27 cellular contexts compared by ENCODE assay signal in the genomic region with DNA sequence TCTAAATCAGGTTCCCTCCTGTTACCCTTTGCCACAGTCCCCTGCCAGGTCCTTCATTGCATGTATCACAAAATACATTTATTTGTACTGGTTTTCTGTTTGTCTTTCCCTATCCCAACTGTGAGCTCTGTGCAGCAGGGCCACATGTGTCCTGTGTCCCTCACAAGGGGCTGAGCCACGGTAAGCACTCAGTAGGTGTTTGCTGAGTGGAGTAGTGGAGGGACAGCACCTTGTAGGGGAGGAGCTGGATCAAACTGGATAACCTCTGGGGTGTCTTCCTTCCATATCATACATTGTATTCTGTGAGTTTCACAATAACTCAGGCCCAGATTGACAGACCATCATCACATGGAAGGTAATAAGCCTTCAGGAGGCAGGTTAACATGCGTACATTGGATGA. TPM values are rescaled to one million over a fixed set of nuclear protein-coding genes. Genes with fewer than 3 reads are reported as not detected.
DNase-seq lines count a peak whose midpoint lies in the region; ATAC-seq and TF ChIP-seq lines count a peak whose summit lies in the region.
"Had no signal": no experiment of that assay in that cellular context is flagged by ENCODE, and none has a peak within 500 bp of the region (broad histone marks: within the 10 kb centered on the region; RNA-seq: fewer than 3 reads in every experiment).

No MANE protein-coding gene starts in this region.

- H3K4me1 Mint-ChIP-seq in stimulated activated naive CD8-positive, alpha-beta T cell treated with anti-CD3 and anti-CD28 coated beads, Interleukin-15, Interleukin-2, amounts not matched to agents 100 ng/mL and 50 ng/mL, for 24 hours (ENCODE audit: low read depth), result peaks cover 32% of the 10 kb centered on the region
- H3K4me1 Mint-ChIP-seq in stimulated activated naive CD8-positive, alpha-beta T cell treated with anti-CD3 and anti-CD28 coated beads, Interleukin-15, amount 100 ng/mL, for 72 hours, result peaks cover 58% of the 10 kb centered on the region
- H3K4me1 Mint-ChIP-seq in activated T-helper 2 cell treated with anti-CD3 and anti-CD28 coated beads, Interferon-gamma antibody, Interleukin-2, Interleukin-4, amounts not matched to agents 10 μg/mL and 5 μg/mL and 100 μg/mL, durations not matched to agents 14 hours and 24 hours and 36 hours (ENCODE audit: low read depth), result peaks cover 25% of the 10 kb centered on the region
- H3K4me1 Mint-ChIP-seq in natural killer cell, result peaks cover 52 to 63% of the 10 kb centered on the region in 2 donors
- H3K4me1 Mint-ChIP-seq in T-helper 2 cell treated with Interferon-gamma antibody and Interleukin-4, amounts not matched to agents 5 μg/mL and 100 μg/mL, for 36 hours (ENCODE audit: low read depth), result peaks cover 7% of the 10 kb centered on the region

- no peak for DNase-seq in stimulated activated naive CD8-positive, alpha-beta T cell treated with anti-CD3 and anti-CD28 coated beads, Interleukin-15, amount 100 ng/mL, for 72 hours
- DNase-seq in activated T-helper 2 cell treated with anti-CD3 and anti-CD28 coated beads, Interferon-gamma antibody, Interleukin-2, Interleukin-4, amounts not matched to agents 10 μg/mL and 5 μg/mL and 100 μg/mL, durations not matched to agents 14 hours and 24 hours and 36 hours (ENCODE audit: low spot score), result no peak
- DNase-seq in natural killer cell, result no peak
- no peak for DNase-seq in NCI-H510A (lab: John Stamatoyannopoulos, UW)
- DNase-seq in T-helper 2 cell treated with Interferon-gamma antibody and Interleukin-4, amounts not matched to agents 5 μg/mL and 100 μg/mL, for 36 hours (ENCODE audit: low spot score), result no peak
- DNase-seq in H7, result no peak
- DNase-seq: activated naive CD4-positive, alpha-beta T cell treated with anti-CD3 and anti-CD28 coated beads for 36 hours; activated T-cell treated with anti-CD3 and anti-CD28 coated beads, Interleukin-2, amount 50 U/mL, for 48 hours; aorta; BE2C; effector CD4-positive, alpha-beta T cell; hippocampal formation; left cardiac atrium; NCI-H1048; NCI-H1694; NCI-H446 treated with DMSO at 0.1 percent for 48 hours; NCI-H82; ovary; stimulated activated naive CD8-positive, alpha-beta T cell treated with anti-CD3 and anti-CD28 coated beads, Interleukin-15, Interleukin-2, amounts not matched to agents 100 U/mL and 50 U/mL, for 24 hours had no signal

- intact Hi-C loops in activated T-helper 2 cell treated with anti-CD3 and anti-CD28 coated beads, Interferon-gamma antibody, Interleukin-2, Interleukin-4, amounts not matched to agents 10 μg/mL and 5 μg/mL and 100 μg/mL, durations not matched to agents 14 hours and 24 hours and 36 hours (cut with micrococcal nuclease), result no loop called here
- intact Hi-C loops in natural killer cell (cut with micrococcal nuclease), result no loop called here

- H3K4me3 Mint-ChIP-seq in stimulated activated naive CD8-positive, alpha-beta T cell treated with anti-CD3 and anti-CD28 coated beads, Interleukin-15, Interleukin-2, amounts not matched to agents 100 ng/mL and 50 ng/mL, for 24 hours, result no peak overlapping the region
- H3K4me3 Mint-ChIP-seq in stimulated activated naive CD8-positive, alpha-beta T cell treated with anti-CD3 and anti-CD28 coated beads, Interleukin-15, amount 100 ng/mL, for 72 hours, result no peak overlapping the region
- no peak overlapping the region for H3K4me3 Mint-ChIP-seq in activated T-helper 2 cell treated with anti-CD3 and anti-CD28 coated beads, Interferon-gamma antibody, Interleukin-2, Interleukin-4, amounts not matched to agents 10 μg/mL and 5 μg/mL and 100 μg/mL, durations not matched to agents 14 hours and 24 hours and 36 hours (ENCODE audit: low read depth)
- no peak overlapping the region for H3K4me3 Mint-ChIP-seq in natural killer cell
- H3K4me3 Mint-ChIP-seq in T-helper 2 cell treated with Interferon-gamma antibody and Interleukin-4, amounts not matched to agents 5 μg/mL and 100 μg/mL, for 36 hours, result no peak overlapping the region
- H3K4me3 Mint-ChIP-seq: activated naive CD4-positive, alpha-beta T cell treated with anti-CD3 and anti-CD28 coated beads for 36 hours; IgD-negative memory B cell; nephron had no signal

- ATAC-seq in stimulated activated naive CD8-positive, alpha-beta T cell treated with anti-CD3 and anti-CD28 coated beads, Interleukin-15, amount 100 ng/mL, for 72 hours, result no peak
- no peak for ATAC-seq in natural killer cell
- ATAC-seq: gastroesophageal sphincter; GM12878; left cardiac atrium; stimulated activated naive CD8-positive, alpha-beta T cell treated with anti-CD3 and anti-CD28 coated beads, Interleukin-15, Interleukin-2, amounts not matched to agents 100 U/mL and 50 U/mL, for 24 hours had no signal

- no peak for TF ChIP-seq CTCF in natural killer cell (IDR thresholded peaks at IDR 0.05)

- no peak overlapping the region for H3K4me3 ChIP-seq in H7 (ENCODE audit: insufficient read depth, low read depth, low read length)
- H3K4me3 ChIP-seq: gastroesophageal sphincter, GM12878, lung, ovary, vagina had no signal

- no peaks in the 10 kb centered on the region for H3K27me3 ChIP-seq in H7 (ENCODE audit: control insufficient read depth, insufficient read depth, low read length)
- H3K27me3 ChIP-seq: BE2C, gastroesophageal sphincter, ovary, vagina had no signal

- H3K27ac Mint-ChIP-seq in stimulated activated naive CD8-positive, alpha-beta T cell treated with anti-CD3 and anti-CD28 coated beads, Interleukin-15, Interleukin-2, amounts not matched to agents 100 ng/mL and 50 ng/mL, for 24 hours, result peak overlapping the region; percentile 68
- H3K27ac Mint-ChIP-seq in stimulated activated naive CD8-positive, alpha-beta T cell treated with anti-CD3 and anti-CD28 coated beads, Interleukin-15, amount 100 ng/mL, for 72 hours, result peak overlapping the region in 1 of 2 donors; percentile 88
- H3K27ac Mint-ChIP-seq in activated T-helper 2 cell treated with anti-CD3 and anti-CD28 coated beads, Interferon-gamma antibody, Interleukin-2, Interleukin-4, amounts not matched to agents 10 μg/mL and 5 μg/mL and 100 μg/mL, durations not matched to agents 14 hours and 24 hours and 36 hours, result peak overlapping the region; percentile 60
- H3K27ac Mint-ChIP-seq in natural killer cell, result peak overlapping the region; percentile 67 to 71
- no peak overlapping the region for H3K27ac Mint-ChIP-seq in T-helper 2 cell treated with Interferon-gamma antibody and Interleukin-4, amounts not matched to agents 5 μg/mL and 100 μg/mL, for 36 hours
- H3K27ac Mint-ChIP-seq: activated naive CD4-positive, alpha-beta T cell treated with anti-CD3 and anti-CD28 coated beads for 36 hours; nephron had no signal

- no peaks in the 10 kb centered on the region for H3K27me3 Mint-ChIP-seq in stimulated activated naive CD8-positive, alpha-beta T cell treated with anti-CD3 and anti-CD28 coated beads, Interleukin-15, Interleukin-2, amounts not matched to agents 100 ng/mL and 50 ng/mL, for 24 hours
- no peaks in the 10 kb centered on the region for H3K27me3 Mint-ChIP-seq in stimulated activated naive CD8-positive, alpha-beta T cell treated with anti-CD3 and anti-CD28 coated beads, Interleukin-15, amount 100 ng/mL, for 72 hours
- no peaks in the 10 kb centered on the region for H3K27me3 Mint-ChIP-seq in activated T-helper 2 cell treated with anti-CD3 and anti-CD28 coated beads, Interferon-gamma antibody, Interleukin-2, Interleukin-4, amounts not matched to agents 10 μg/mL and 5 μg/mL and 100 μg/mL, durations not matched to agents 14 hours and 24 hours and 36 hours (ENCODE audit: low read depth)
- no peaks in the 10 kb centered on the region for H3K27me3 Mint-ChIP-seq in natural killer cell (ENCODE audit: low read depth in 2 of 2)
- H3K27me3 Mint-ChIP-seq in T-helper 2 cell treated with Interferon-gamma antibody and Interleukin-4, amounts not matched to agents 5 μg/mL and 100 μg/mL, for 36 hours (ENCODE audit: low read depth), result no peaks in the 10 kb centered on the region
- H3K27me3 Mint-ChIP-seq: IgD-negative memory B cell had no signal

- H3K9me3 Mint-ChIP-seq in stimulated activated naive CD8-positive, alpha-beta T cell treated with anti-CD3 and anti-CD28 coated beads, Interleukin-15, Interleukin-2, amounts not matched to agents 100 ng/mL and 50 ng/mL, for 24 hours, result no peaks in the 10 kb centered on the region
- H3K9me3 Mint-ChIP-seq in stimulated activated naive CD8-positive, alpha-beta T cell treated with anti-CD3 and anti-CD28 coated beads, Interleukin-15, amount 100 ng/mL, for 72 hours, result no peaks in the 10 kb centered on the region
- H3K9me3 Mint-ChIP-seq in activated T-helper 2 cell treated with anti-CD3 and anti-CD28 coated beads, Interferon-gamma antibody, Interleukin-2, Interleukin-4, amounts not matched to agents 10 μg/mL and 5 μg/mL and 100 μg/mL, durations not matched to agents 14 hours and 24 hours and 36 hours, result no peaks in the 10 kb centered on the region
- no peaks in the 10 kb centered on the region for H3K9me3 Mint-ChIP-seq in natural killer cell
- H3K9me3 Mint-ChIP-seq in T-helper 2 cell treated with Interferon-gamma antibody and Interleukin-4, amounts not matched to agents 5 μg/mL and 100 μg/mL, for 36 hours, result no peaks in the 10 kb centered on the region
- H3K9me3 Mint-ChIP-seq: activated naive CD4-positive, alpha-beta T cell treated with anti-CD3 and anti-CD28 coated beads for 36 hours; IgD-negative memory B cell; nephron had no signal

- H3K36me3 ChIP-seq in H7 (replicated peaks; ENCODE audit: control insufficient read depth, insufficient read depth, low read length), result no peaks in the 10 kb centered on the region
- H3K36me3 ChIP-seq: BE2C, gastroesophageal sphincter, ovary, vagina had no signal

- H3K36me3 Mint-ChIP-seq in stimulated activated naive CD8-positive, alpha-beta T cell treated with anti-CD3 and anti-CD28 coated beads, Interleukin-15, Interleukin-2, amounts not matched to agents 100 ng/mL and 50 ng/mL, for 24 hours (ENCODE audit: low read depth), result peaks cover 62% of the 10 kb centered on the region
- peaks cover 92% of the 10 kb centered on the region for H3K36me3 Mint-ChIP-seq in activated T-helper 2 cell treated with anti-CD3 and anti-CD28 coated beads, Interferon-gamma antibody, Interleukin-2, Interleukin-4, amounts not matched to agents 10 μg/mL and 5 μg/mL and 100 μg/mL, durations not matched to agents 14 hours and 24 hours and 36 hours (ENCODE audit: low read depth)
- peaks cover 32% of the 10 kb centered on the region for H3K36me3 Mint-ChIP-seq in natural killer cell
- peaks cover 68% of the 10 kb centered on the region for H3K36me3 Mint-ChIP-seq in T-helper 2 cell treated with Interferon-gamma antibody and Interleukin-4, amounts not matched to agents 5 μg/mL and 100 μg/mL, for 36 hours (ENCODE audit: low read depth)

RNA-seq across cellular contexts. Expression of a gene that starts 25.9 kb away (rescaled TPM):
- total RNA-seq in activated T-helper 2 cell treated with anti-CD3 and anti-CD28 coated beads, Interferon-gamma antibody, Interleukin-2, Interleukin-4, amounts not matched to agents 10 μg/mL and 5 μg/mL and 100 μg/mL, durations not matched to agents 14 hours and 24 hours and 36 hours, result 36.6 and 36.7 TPM in 2 replicates
- total RNA-seq in natural killer cell, result 10 to 100 TPM; 64.9 to 83.3 (median 78.2) TPM
- 0.03 TPM in 1 of 2 replicates, not detected in the other for total RNA-seq in H7 (2014; rRNA removed; shearing (Covaris generic))
- total RNA-seq: H1 had no signal

Comparison
In these comparisons a context has a peak if more than half of its experiments do, and no peak if none do; other contexts are left out.
1. RNA of a gene that starts 25.9 kb away (total RNA-seq): 64.9 to 83.3 TPM in natural killer cell and 36.6 to 36.7 TPM in activated T-helper 2 cell treated with anti-CD3 and anti-CD28 coated beads, Interferon-gamma antibody, Interleukin-2, Interleukin-4, amounts not matched to agents 10 μg/mL and 5 μg/mL and 100 μg/mL, durations not matched to agents 14 hours and 24 hours and 36 hours; 0.03 TPM in H7; every median in the first group is over 10 times any median in the second.